Comparison of ENCODE assay signal across 8 cellular contexts in genomic region chrX:13742397-13743176, GRCh38. TPM values are rescaled to one million over a fixed set of nuclear protein-coding genes. Genes with fewer than 3 reads are reported as not detected.
DNase-seq lines count a peak whose midpoint lies in the region; ATAC-seq and TF ChIP-seq lines count a peak whose summit lies in the region.

No MANE protein-coding gene starts in this region.

- no peaks in the 10 kb centered on the region for H3K9me2 ChIP-seq in hepatocyte (replicated peaks; ENCODE audit: insufficient read depth)

- no peak for TF ChIP-seq CTCF in hepatocyte (IDR thresholded peaks at IDR 0.05; ENCODE audit: poor library complexity)
- no peak for TF ChIP-seq CTCF in heart left ventricle (IDR thresholded peaks at IDR 0.05)

- H4K20me1 ChIP-seq in hepatocyte (ENCODE audit: insufficient read depth, poor library complexity, severe bottlenecking), result no peaks in the 10 kb centered on the region

- H3K4me2 ChIP-seq in hepatocyte, result no peak overlapping the region

- intact Hi-C loops in heart left ventricle (cut with DNase I), result loop anchor here in 3 of 10 donors (10.0 kb wide), 2 partner anchors 238 to 928 kb away; no protein-coding TSS in a partner anchor

- no peaks in the 10 kb centered on the region for H3K27me3 Mint-ChIP-seq in T-helper 17 cell

- TF ChIP-seq POLR2A in heart left ventricle (IDR thresholded peaks at IDR 0.05), result no peak

- H3K36me3 Mint-ChIP-seq in T-helper 17 cell (ENCODE audit: low read depth), result peaks cover 2% of the 10 kb centered on the region

- H3K27me3 ChIP-seq in hepatocyte, result no peaks in the 10 kb centered on the region
- peaks cover 0 to 2% (median 0%) of the 10 kb centered on the region in 9 donors for H3K27me3 ChIP-seq in heart left ventricle

- H3K36me3 ChIP-seq in hepatocyte (replicated peaks; ENCODE audit: insufficient read depth, low read depth), result no peaks in the 10 kb centered on the region
- H3K36me3 ChIP-seq in heart left ventricle, result peaks cover 0 to 64% (median 37%) of the 10 kb centered on the region in 9 donors

- H3K27ac ChIP-seq in hepatocyte (peak overlapping the region; percentile 78), heart left ventricle (peak overlapping the region in 1 of 12 donors; percentile 42)

- ATAC-seq in GM18907 (IDR thresholded peaks at IDR 0.05; ENCODE audit: unreplicated experiment), result peak; percentile 93
- ATAC-seq in HG02884 (IDR thresholded peaks at IDR 0.05; ENCODE audit: unreplicated experiment), result peak; percentile 85
- peak; percentile 98 for ATAC-seq in T-helper 17 cell
- no peak for ATAC-seq in heart left ventricle

- H3K4me3 Mint-ChIP-seq in T-helper 17 cell, result peak overlapping the region; percentile 84

- WGBS in hepatocyte (ENCODE audit: low lambda C conversion rate, missing lambda C conversion rate), result 70% methylated on average over 13 of the region's 13 CpGs
- 80 to 90% (median 85%) methylated on average over 13 of the region's 13 CpGs for WGBS in heart left ventricle, 4 donors

- peak overlapping the region; percentile 94 for H3K27ac Mint-ChIP-seq in T-helper 17 cell

- peaks cover 3% of the 10 kb centered on the region for H3K79me2 ChIP-seq in hepatocyte

- peak in 2 of 3 donors; percentile 23 for DNase-seq in T-helper 17 cell
- peak; percentile 21 for DNase-seq in hepatocyte (ENCODE audit: low spot score)
- DNase-seq in 8988T, result no peak
- DNase-seq in heart left ventricle, result no peak
- DNase-seq in activated CD8-positive, alpha-beta memory T cell treated with anti-CD3 and anti-CD28 coated beads, Interleukin-2, amount 50 U/mL, for 4 hours, result no peak
- no peak for DNase-seq in ureter (ENCODE audit: low spot score)

- peaks cover 11% of the 10 kb centered on the region for H3K4me1 Mint-ChIP-seq in T-helper 17 cell

- no peak overlapping the region for H2AFZ ChIP-seq in hepatocyte

- H3K9me3 ChIP-seq in T-helper 17 cell (ENCODE audit: control insufficient read depth, low read length, poor library complexity, severe bottlenecking) (no peaks in the 10 kb centered on the region), hepatocyte (ENCODE audit: low read depth) (no peaks in the 10 kb centered on the region), heart left ventricle (no peaks in the 10 kb centered on the region)

- H3K4me3 ChIP-seq in hepatocyte, result no peak overlapping the region
- peak overlapping the region in 1 of 12 donors; percentile 25 for H3K4me3 ChIP-seq in heart left ventricle

- H3K4me1 ChIP-seq in hepatocyte (ENCODE audit: insufficient read depth) (no peaks in the 10 kb centered on the region), heart left ventricle (peaks cover 0 to 7% (median 0%) of the 10 kb centered on the region in 12 donors)

RNA-seq across cellular contexts. Expression of gene OFD1, which starts 8.0 kb away (rescaled TPM):
- total RNA-seq in T-helper 17 cell (10 to 100 TPM; 54.7 to 72.1 TPM), hepatocyte (23.5 and 27.6 TPM in 2 replicates), heart left ventricle (10 to 100 TPM in 4 of 9 donors, 1 to 10 TPM in 5; 5.6 to 12.9 (median 8.9) TPM), ureter (40.7 TPM)
- polyA plus RNA-seq in hepatocyte (23.5 and 30.6 TPM in 2 replicates), heart left ventricle (10 to 100 TPM in 1 of 2 donors, 1 to 10 TPM in 1; 7.2 to 15.8 TPM)

RNA-seq across cellular contexts. Expression of gene TRAPPC2, which starts 8.2 kb away (rescaled TPM):
- total RNA-seq in T-helper 17 cell (10 to 100 TPM; 31.9 to 35.8 TPM), hepatocyte (23.4 and 24.8 TPM in 2 replicates), heart left ventricle (10 to 100 TPM in 1 of 9 donors, 1 to 10 TPM in 8; 4.4 to 11.1 (median 5.3) TPM), ureter (17.4 TPM)
- polyA plus RNA-seq in hepatocyte (11.7 and 15.8 TPM in 2 replicates), heart left ventricle (1 to 10 TPM; 3.5 to 4.6 TPM)

RNA-seq across cellular contexts. Expression of gene RAB9A, which starts 53.7 kb away (rescaled TPM):
- total RNA-seq in T-helper 17 cell (10 to 100 TPM; 21.8 to 34.0 TPM), hepatocyte (66.1 and 73.0 TPM in 2 replicates), heart left ventricle (10 to 100 TPM; 17.4 to 34.2 (median 21.7) TPM), ureter (25.1 TPM)
- polyA plus RNA-seq in hepatocyte (51.2 and 53.9 TPM in 2 replicates), heart left ventricle (10 to 100 TPM in 1 of 2 donors, 1 to 10 TPM in 1; 6.8 to 29.2 TPM)

Comparison
In these comparisons a context has a peak if more than half of its experiments do, and no peak if none do; other contexts are left out.
1. ATAC-seq: peak in GM18907 (single experiment), HG02884 (single experiment) and T-helper 17 cell (single experiment); none in heart left ventricle (0 of 4).
2. DNase-seq: peak in T-helper 17 cell (2 of 3) and hepatocyte (single experiment); none in 8988T (single experiment), heart left ventricle (0 of 5), activated CD8-positive, alpha-beta memory T cell treated with anti-CD3 and anti-CD28 coated beads, Interleukin-2, amount 50 U/mL, for 4 hours (single experiment) and ureter (single experiment).